ENCODE assay signal across 1 cellular context in the genomic region with DNA sequence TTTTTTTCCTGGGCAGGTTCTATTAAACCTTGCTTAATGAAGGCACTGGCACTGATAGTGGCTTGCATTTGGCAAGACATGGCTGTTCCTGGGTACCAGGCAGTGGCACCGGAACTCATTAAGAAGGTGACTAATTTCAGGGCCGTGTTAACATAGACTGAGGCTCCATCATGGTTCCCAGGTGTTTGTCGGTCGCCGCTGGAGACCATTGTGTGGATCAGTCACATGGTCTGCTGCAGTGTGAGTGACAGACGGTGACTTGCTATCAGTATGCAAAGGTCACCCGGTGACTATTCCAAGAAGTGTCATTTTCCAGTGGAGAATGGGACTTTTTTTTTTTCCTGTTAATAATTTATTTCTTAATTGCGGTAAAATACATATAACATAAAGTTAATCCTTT.
TF ChIP-seq lines count a peak whose summit lies in the region.

No MANE protein-coding gene starts in this region.

TF ChIP-seq in HepG2, 621 proteins besides CTCF, POLR2A, EP300 and RAD21 (continued from another document):
- TF ChIP-seq ZBTB46 (CRISPR knock-in tag; IDR thresholded peaks at IDR 0.05; ENCODE audit: borderline replicate concordance) (no peak), RCOR2 (CRISPR knock-in tag; IDR thresholded peaks at IDR 0.05) (no peak), ZNF441 (CRISPR knock-in tag; IDR thresholded peaks at IDR 0.05; ENCODE audit: borderline replicate concordance) (no peak), NPAS2 (CRISPR knock-in tag; IDR thresholded peaks at IDR 0.05; ENCODE audit: borderline replicate concordance) (no peak), TCF7 (IDR thresholded peaks at IDR 0.05; ENCODE audit: low read depth) (no peak), SKI (IDR thresholded peaks at IDR 0.05; ENCODE audit: partially characterized antibody) (no peak), HHEX (CRISPR knock-in tag; IDR thresholded peaks at IDR 0.05) (no peak), GATA4 (IDR thresholded peaks at IDR 0.05; ENCODE audit: borderline replicate concordance, low read depth) (no peak), ZBTB8A (CRISPR knock-in tag; IDR thresholded peaks at IDR 0.05; ENCODE audit: borderline replicate concordance, low read depth) (no peak), ZNF337 (CRISPR knock-in tag; IDR thresholded peaks at IDR 0.05; ENCODE audit: borderline replicate concordance, low read depth) (no peak)
- TF ChIP-seq, protein P1, sequence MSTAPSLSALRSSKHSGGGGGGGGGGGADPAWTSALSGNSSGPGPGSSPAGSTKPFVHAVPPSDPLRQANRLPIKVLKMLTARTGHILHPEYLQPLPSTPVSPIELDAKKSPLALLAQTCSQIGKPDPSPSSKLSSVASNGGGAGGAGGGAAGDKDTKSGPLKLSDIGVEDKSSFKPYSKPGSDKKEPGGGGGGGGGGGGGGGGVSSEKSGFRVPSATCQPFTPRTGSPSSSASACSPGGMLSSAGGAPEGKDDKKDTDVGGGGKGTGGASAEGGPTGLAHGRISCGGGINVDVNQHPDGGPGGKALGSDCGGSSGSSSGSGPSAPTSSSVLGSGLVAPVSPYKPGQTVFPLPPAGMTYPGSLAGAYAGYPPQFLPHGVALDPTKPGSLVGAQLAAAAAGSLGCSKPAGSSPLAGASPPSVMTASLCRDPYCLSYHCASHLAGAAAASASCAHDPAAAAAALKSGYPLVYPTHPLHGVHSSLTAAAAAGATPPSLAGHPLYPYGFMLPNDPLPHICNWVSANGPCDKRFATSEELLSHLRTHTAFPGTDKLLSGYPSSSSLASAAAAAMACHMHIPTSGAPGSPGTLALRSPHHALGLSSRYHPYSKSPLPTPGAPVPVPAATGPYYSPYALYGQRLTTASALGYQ (CRISPR knock-in tag; IDR thresholded peaks at IDR 0.05): no peak
- TF ChIP-seq, protein P2, sequence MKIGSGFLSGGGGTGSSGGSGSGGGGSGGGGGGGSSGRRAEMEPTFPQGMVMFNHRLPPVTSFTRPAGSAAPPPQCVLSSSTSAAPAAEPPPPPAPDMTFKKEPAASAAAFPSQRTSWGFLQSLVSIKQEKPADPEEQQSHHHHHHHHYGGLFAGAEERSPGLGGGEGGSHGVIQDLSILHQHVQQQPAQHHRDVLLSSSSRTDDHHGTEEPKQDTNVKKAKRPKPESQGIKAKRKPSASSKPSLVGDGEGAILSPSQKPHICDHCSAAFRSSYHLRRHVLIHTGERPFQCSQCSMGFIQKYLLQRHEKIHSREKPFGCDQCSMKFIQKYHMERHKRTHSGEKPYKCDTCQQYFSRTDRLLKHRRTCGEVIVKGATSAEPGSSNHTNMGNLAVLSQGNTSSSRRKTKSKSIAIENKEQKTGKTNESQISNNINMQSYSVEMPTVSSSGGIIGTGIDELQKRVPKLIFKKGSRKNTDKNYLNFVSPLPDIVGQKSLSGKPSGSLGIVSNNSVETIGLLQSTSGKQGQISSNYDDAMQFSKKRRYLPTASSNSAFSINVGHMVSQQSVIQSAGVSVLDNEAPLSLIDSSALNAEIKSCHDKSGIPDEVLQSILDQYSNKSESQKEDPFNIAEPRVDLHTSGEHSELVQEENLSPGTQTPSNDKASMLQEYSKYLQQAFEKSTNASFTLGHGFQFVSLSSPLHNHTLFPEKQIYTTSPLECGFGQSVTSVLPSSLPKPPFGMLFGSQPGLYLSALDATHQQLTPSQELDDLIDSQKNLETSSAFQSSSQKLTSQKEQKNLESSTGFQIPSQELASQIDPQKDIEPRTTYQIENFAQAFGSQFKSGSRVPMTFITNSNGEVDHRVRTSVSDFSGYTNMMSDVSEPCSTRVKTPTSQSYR (CRISPR knock-in tag; IDR thresholded peaks at IDR 0.05; ENCODE audit: borderline replicate concordance): no peak
